In the genomic region with DNA sequence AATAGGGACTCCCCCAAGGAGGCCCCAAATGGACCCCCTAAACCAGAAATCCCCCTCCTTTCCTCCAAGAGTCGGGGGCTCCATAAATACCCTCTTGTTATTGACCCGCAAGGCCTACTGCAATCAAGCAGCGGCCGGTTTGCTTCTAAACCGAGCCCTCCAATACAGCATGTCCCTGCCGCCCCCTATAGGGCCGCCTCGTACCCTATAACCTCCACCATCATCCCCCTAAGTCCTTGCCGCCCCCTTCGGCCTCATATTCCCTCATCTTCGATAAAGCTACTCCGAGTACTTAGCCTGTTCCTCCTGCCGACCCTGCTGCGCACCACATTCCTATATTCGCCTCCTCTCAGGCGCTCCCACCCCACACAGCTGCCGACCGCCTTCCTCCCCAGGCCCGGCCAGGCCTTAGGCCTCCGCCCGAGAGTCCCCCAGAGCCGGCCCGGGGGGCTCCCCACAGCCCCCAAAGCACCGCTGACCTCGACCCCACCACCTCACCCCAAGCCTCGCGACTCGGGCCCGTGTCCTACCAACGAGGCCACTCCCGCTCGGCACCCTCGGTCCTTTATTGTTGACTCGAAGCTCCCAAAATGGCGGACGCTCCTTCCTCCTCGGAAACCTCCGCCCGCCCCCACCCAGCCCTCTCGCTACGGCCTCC, we compare ENCODE assay signal across 8 cellular contexts. TPM values are rescaled to one million over a fixed set of nuclear protein-coding genes. Genes with fewer than 3 reads are reported as not detected.
DNase-seq lines count a peak whose midpoint lies in the region; ATAC-seq and TF ChIP-seq lines count a peak whose summit lies in the region.

No MANE protein-coding gene starts in this region.

- peaks cover 16 to 62% (median 26%) of the 10 kb centered on the region in 4 donors for H3K4me1 Mint-ChIP-seq in CD4-positive, alpha-beta memory T cell

- WGBS in SK-N-SH (ENCODE audit: low lambda C conversion rate) = 0% methylated on average over 17 of the region's 41 CpGs
- 0% methylated on average over 36 to 41 of the region's 41 CpGs for WGBS in aorta, 2 donors

- no peak overlapping the region for H2AFZ ChIP-seq in SK-N-SH (ENCODE audit: low read depth)

- no peaks in the 10 kb centered on the region for H3K27me3 Mint-ChIP-seq in CD4-positive, alpha-beta memory T cell

- no peaks in the 10 kb centered on the region for H3K9me3 ChIP-seq in CD4-positive, alpha-beta memory T cell (ENCODE audit: control insufficient read depth in 1 of 2, low read length in 2 of 2)
- H3K9me3 ChIP-seq in SK-N-SH (no peaks in the 10 kb centered on the region), left ventricle myocardium inferior (replicated peaks) (no peaks in the 10 kb centered on the region), aorta (ENCODE audit: control insufficient read depth, low read length) (no peaks in the 10 kb centered on the region)

- no peaks in the 10 kb centered on the region for H3K9me3 Mint-ChIP-seq in CD4-positive, alpha-beta memory T cell

- peak overlapping the region; percentile 99 for H3K27ac ChIP-seq in CD4-positive, alpha-beta memory T cell (ENCODE audit: low read depth, low read length)
- H3K27ac ChIP-seq in SK-N-SH (ENCODE audit: low read depth in 2 of 2, low read length in 1 of 2) (peak overlapping the region; percentile 96 to 97), left ventricle myocardium inferior (replicated peaks) (peak overlapping the region; percentile 99), aorta (ENCODE audit: low read depth in 1 of 2, low read length in 2 of 2) (peak overlapping the region; percentile 71 to 81)

- DNase-seq in CD4-positive, alpha-beta memory T cell = peak in 4 of 5 donors; percentile 56 to 69 (median 60)
- DNase-seq in Jurkat, Clone E6-1 (ENCODE audit: low read depth, low spot score) = peak; percentile 55
- DNase-seq in SK-N-SH (peak; percentile 79), amniotic epithelial cell (ENCODE audit: low read depth) (peak; percentile 58), left ventricle myocardium inferior (peak; percentile 58), posterior vena cava (ENCODE audit: low spot score) (peak; percentile 89), aorta (peak; percentile 75 to 83)

- no peaks in the 10 kb centered on the region for H3K9me2 ChIP-seq in SK-N-SH

- peak; percentile 19 for ATAC-seq in GM21423 (IDR thresholded peaks at IDR 0.05; ENCODE audit: unreplicated experiment)
- peak; percentile 78 for ATAC-seq in aorta (ENCODE audit: low FRiP score)

- CTCF ChIA-PET in CD4-positive, alpha-beta memory T cell (lab: Charles Lee; ENCODE audit: partially characterized antibody) = interaction anchor here (0.5 to 10.5 kb wide), 24 partner anchors 12 to 218 kb away, joined by 3 to 149 read pairs (median 12); a partner anchor contains a TSS
- CTCF ChIA-PET in SK-N-SH (lab: Yijun Ruan, JAX) = interaction anchor here (0.6 to 9.5 kb wide), 27 partner anchors 9 to 168 kb away, joined by 3 to 101 read pairs (median 4); a partner anchor contains a TSS

- H3K9ac ChIP-seq in SK-N-SH = peak overlapping the region; percentile 100

- peaks cover 60% of the 10 kb centered on the region for H3K79me2 ChIP-seq in SK-N-SH (ENCODE audit: insufficient read depth)

- H4K20me1 ChIP-seq in SK-N-SH (ENCODE audit: insufficient read depth) = peaks cover 44% of the 10 kb centered on the region

- peak overlapping the region; percentile 98 to 100 (median 99) for H3K27ac Mint-ChIP-seq in CD4-positive, alpha-beta memory T cell

- TF ChIP-seq RAD21 in SK-N-SH (IDR thresholded peaks at IDR 0.05; ENCODE audit: low read length) = peak; percentile 54

- POLR2A ChIA-PET in CD4-positive, alpha-beta memory T cell (lab: Charles Lee; ENCODE audit: partially characterized antibody) = interaction anchor here (0.7 to 8.8 kb wide), 38 partner anchors 9 to 561 kb away, joined by 3 to 336 read pairs (median 5); a partner anchor contains a TSS
- POLR2A ChIA-PET in SK-N-SH (lab: Yijun Ruan, JAX) = interaction anchor here (0.6 to 2.4 kb wide), 12 partner anchors 9 to 207 kb away, joined by 3 to 18 read pairs (median 3); a partner anchor contains a TSS

- no peak for TF ChIP-seq EP300 in SK-N-SH (IDR thresholded peaks at IDR 0.05; ENCODE audit: borderline replicate concordance in 1 of 2, low read depth in 1 of 2, low read length in 1 of 2)

- no peaks in the 10 kb centered on the region for H3K27me3 ChIP-seq in CD4-positive, alpha-beta memory T cell (ENCODE audit: insufficient read depth, low read length)
- H3K27me3 ChIP-seq in SK-N-SH (ENCODE audit: insufficient read depth) (no peaks in the 10 kb centered on the region), left ventricle myocardium inferior (ENCODE audit: low read depth) (no peaks in the 10 kb centered on the region), aorta (ENCODE audit: control insufficient read depth in 1 of 2, insufficient read depth in 2 of 2, low read length in 1 of 2) (no peaks in the 10 kb centered on the region)

- TF ChIP-seq CTCF in SK-N-SH (IDR thresholded peaks at IDR 0.05) (peak; percentile 63), left ventricle myocardium inferior (IDR thresholded peaks at IDR 0.05; ENCODE audit: borderline replicate concordance) (peak; percentile 53)

- peaks cover 14 to 48% of the 10 kb centered on the region in 2 donors for H3K36me3 Mint-ChIP-seq in CD4-positive, alpha-beta memory T cell

- peak overlapping the region; percentile 91 for H3K4me2 ChIP-seq in SK-N-SH

- peaks cover 13% of the 10 kb centered on the region for H3F3A ChIP-seq in SK-N-SH (replicated peaks; ENCODE audit: insufficient read depth)

- peak overlapping the region; percentile 68 to 78 for H3K4me3 ChIP-seq in CD4-positive, alpha-beta memory T cell (ENCODE audit: low read length in 2 of 2)
- H3K4me3 ChIP-seq in Jurkat, Clone E6-1 (ENCODE audit: low read length) = peak overlapping the region; percentile 90
- H3K4me3 ChIP-seq in SK-N-SH (ENCODE audit: low read depth in 2 of 2, low read length in 1 of 2) = peak overlapping the region; percentile 71 to 90
- peak overlapping the region; percentile 96 for H3K4me3 ChIP-seq in left ventricle myocardium inferior
- H3K4me3 ChIP-seq in aorta (ENCODE audit: low read length in 2 of 2) = peak overlapping the region; percentile 49 to 93

- intact Hi-C loops in CD4-positive, alpha-beta memory T cell (cut with micrococcal nuclease) = loop anchor here (1.0 to 5.0 kb wide), 9 partner anchors 14 to 228 kb away; a partner anchor contains a TSS
- intact Hi-C loops in left ventricle myocardium inferior (cut with micrococcal nuclease) (no loop called here), posterior vena cava (cut with DNase I) (no loop called here), aorta (cut with DNase I) (loop anchor here (5.0 kb wide), 3 partner anchors 98 to 137 kb away; a partner anchor contains a TSS)

- peaks cover 7% of the 10 kb centered on the region for H3K36me3 ChIP-seq in CD4-positive, alpha-beta memory T cell (ENCODE audit: insufficient read depth, low read length)
- H3K36me3 ChIP-seq in SK-N-SH (replicated peaks in 1 of 2; ENCODE audit: control insufficient read depth in 1 of 2, insufficient read depth in 2 of 2, low read length in 1 of 2) (peaks cover 8% of the 10 kb centered on the region in 2 experiments), left ventricle myocardium inferior (peaks cover 7% of the 10 kb centered on the region), aorta (ENCODE audit: control insufficient read depth in 1 of 2, insufficient read depth in 2 of 2, low read length in 1 of 2) (no peaks in the 10 kb centered on the region)

- peaks cover 39% of the 10 kb centered on the region for H3K4me1 ChIP-seq in CD4-positive, alpha-beta memory T cell (ENCODE audit: insufficient read depth, low read length)
- peaks cover 4 to 28% of the 10 kb centered on the region in 2 experiments; a peak in 2 of 4 replicates for H3K4me1 ChIP-seq in SK-N-SH (ENCODE audit: control insufficient read depth in 1 of 2, insufficient read depth in 2 of 2, low read depth in 1 of 2, low read length in 1 of 2)
- peaks cover 69% of the 10 kb centered on the region for H3K4me1 ChIP-seq in left ventricle myocardium inferior
- peaks cover 0 to 2% of the 10 kb centered on the region in 2 donors for H3K4me1 ChIP-seq in aorta (ENCODE audit: control insufficient read depth in 1 of 2, insufficient read depth in 2 of 2, low read length in 2 of 2)

- H3K4me3 Mint-ChIP-seq in CD4-positive, alpha-beta memory T cell = peak overlapping the region; percentile 95 to 100 (median 99)

TF ChIP-seq in SK-N-SH, 30 proteins besides CTCF, POLR2A, EP300 and RAD21:
- TF ChIP-seq, protein P1, sequence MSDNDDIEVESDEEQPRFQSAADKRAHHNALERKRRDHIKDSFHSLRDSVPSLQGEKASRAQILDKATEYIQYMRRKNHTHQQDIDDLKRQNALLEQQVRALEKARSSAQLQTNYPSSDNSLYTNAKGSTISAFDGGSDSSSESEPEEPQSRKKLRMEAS (IDR thresholded peaks at IDR 0.05; ENCODE audit: low read depth) = peak; percentile 31; the same call in 1 of the 2 replicates
- TF ChIP-seq, protein P2, sequence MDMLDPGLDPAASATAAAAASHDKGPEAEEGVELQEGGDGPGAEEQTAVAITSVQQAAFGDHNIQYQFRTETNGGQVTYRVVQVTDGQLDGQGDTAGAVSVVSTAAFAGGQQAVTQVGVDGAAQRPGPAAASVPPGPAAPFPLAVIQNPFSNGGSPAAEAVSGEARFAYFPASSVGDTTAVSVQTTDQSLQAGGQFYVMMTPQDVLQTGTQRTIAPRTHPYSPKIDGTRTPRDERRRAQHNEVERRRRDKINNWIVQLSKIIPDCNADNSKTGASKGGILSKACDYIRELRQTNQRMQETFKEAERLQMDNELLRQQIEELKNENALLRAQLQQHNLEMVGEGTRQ (IDR thresholded peaks at IDR 0.05; ENCODE audit: borderline replicate concordance, low read depth, low read length) = no peak

RNA-seq across cellular contexts. Expression of a gene that starts 0.5 kb away (rescaled TPM):
- total RNA-seq in CD4-positive, alpha-beta memory T cell = 100 to 1,000 TPM; 299 to 304 TPM
- 10 to 100 TPM; 74.6 to 90.9 TPM for polyA plus RNA-seq in CD4-positive, alpha-beta memory T cell
- 22.7 TPM for polyA plus RNA-seq in Jurkat, Clone E6-1 (2012; ENCODE audit: insufficient read depth, insufficient read length)
- 7.9 and 13.0 TPM in 2 replicates for polyA plus RNA-seq in SK-N-SH (2012; rRNA removed)
- 10.6 and 12.3 TPM in 2 replicates for polyA plus RNA-seq in SK-N-SH (2012; cell fraction: cytosol; rRNA removed)
- 4.6 and 11.1 TPM in 2 replicates for polyA plus RNA-seq in SK-N-SH (2012; cell fraction: nucleus; rRNA removed)
- 134 TPM for total RNA-seq in left ventricle myocardium inferior
- total RNA-seq in posterior vena cava = 100 to 1,000 TPM; 104 to 117 TPM
- 100 to 1,000 TPM; 105 to 128 TPM for total RNA-seq in aorta
- polyA plus RNA-seq in aorta = 10 to 100 TPM; 20.3 to 27.8 TPM

Comparison
In these comparisons a context has a peak if more than half of its experiments do, and no peak if none do; other contexts are left out.
1. Peak in every context shown above with its lines: DNase-seq, ATAC-seq, H3K4me3 ChIP-seq and H3K27ac ChIP-seq.
2. intact Hi-C loops: an anchor here in CD4-positive, alpha-beta memory T cell (1.0 to 5.0 kb wide) and aorta (5.0 kb wide); none called in left ventricle myocardium inferior and posterior vena cava.